Comparison of ENCODE assay signal across 3 cellular contexts in the genomic region with DNA sequence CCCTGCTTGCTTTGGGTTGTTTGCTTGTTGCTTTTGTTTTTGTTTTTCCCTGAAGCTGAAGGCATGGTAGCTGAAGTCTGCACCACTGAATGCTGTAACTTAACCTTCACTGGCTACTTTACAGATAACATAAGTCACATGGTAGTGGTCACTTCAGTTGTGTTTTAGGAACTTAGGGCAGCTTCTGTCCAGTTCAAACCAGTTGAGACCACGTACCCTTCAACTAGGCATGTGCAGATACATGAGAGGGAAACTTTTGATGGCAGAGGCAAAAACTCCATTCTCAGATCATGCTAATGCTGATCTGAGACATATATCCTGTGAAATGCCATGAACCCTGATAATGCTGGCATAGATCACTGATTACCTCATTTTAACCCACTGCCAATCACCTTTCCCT. TPM values are rescaled to one million over a fixed set of nuclear protein-coding genes. Genes with fewer than 3 reads are reported as not detected.
"Had no signal": no experiment of that assay in that cellular context is flagged by ENCODE, and none has a peak within 500 bp of the region (broad histone marks: within the 10 kb centered on the region; RNA-seq: fewer than 3 reads in every experiment).

No MANE protein-coding gene starts in this region.

RNA-seq across cellular contexts. Expression of a gene that starts 42.3 kb away (rescaled TPM):
- total RNA-seq: HepG2, HT-29 had no signal
- polyA plus RNA-seq: HepG2, IgD-negative memory B cell had no signal
